ENCODE assay signal across 8 cellular contexts in the genomic region with DNA sequence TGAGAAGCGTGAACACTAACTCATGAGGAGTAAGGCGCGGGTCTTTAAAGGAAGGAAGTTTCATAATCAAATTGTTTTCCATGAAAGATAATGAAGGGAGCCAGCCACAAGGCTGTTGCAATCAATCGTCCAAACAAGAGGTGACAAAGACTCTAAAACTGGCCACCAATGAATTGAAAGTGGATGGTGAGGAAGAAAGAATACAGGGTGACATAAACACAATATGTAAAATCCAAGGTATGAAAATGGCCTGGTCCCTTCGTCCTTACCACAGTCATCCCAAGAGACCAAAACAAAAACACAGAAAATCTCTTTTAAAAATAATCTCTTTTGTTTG. TPM values are rescaled to one million over a fixed set of nuclear protein-coding genes. Genes with fewer than 3 reads are reported as not detected.
A peak's percentile ranks its signal among the peaks of the same experiment; 100 is the strongest.
DNase-seq lines count a peak whose midpoint lies in the region; ATAC-seq and TF ChIP-seq lines count a peak whose summit lies in the region.

No MANE protein-coding gene starts in this region.

- H3K27ac Mint-ChIP-seq in stimulated activated naive CD8-positive, alpha-beta T cell treated with anti-CD3 and anti-CD28 coated beads, Interleukin-15, Interleukin-2, amounts not matched to agents 100 ng/mL and 50 ng/mL, for 24 hours, result peak overlapping the region; percentile 18
- H3K27ac Mint-ChIP-seq in stimulated activated naive CD8-positive, alpha-beta T cell treated with anti-CD3 and anti-CD28 coated beads, Interleukin-15, amount 100 ng/mL, for 72 hours, result no peak overlapping the region

- H3K9me3 ChIP-seq in OCI-LY7 (ENCODE audit: low read length) (no peaks in the 10 kb centered on the region; the same call in 1 of the 2 replicates), upper lobe of right lung (no peaks in the 10 kb centered on the region)

- H3K9me2 ChIP-seq in OCI-LY7 (ENCODE audit: insufficient read depth, low read length), result no peaks in the 10 kb centered on the region

- H3K4me3 ChIP-seq in OCI-LY7 (ENCODE audit: low read depth, low read length, poor library complexity, severe bottlenecking) (peak overlapping the region; percentile 57), upper lobe of right lung (no peak overlapping the region)

- no peak overlapping the region for H3K4me3 Mint-ChIP-seq in stimulated activated naive CD8-positive, alpha-beta T cell treated with anti-CD3 and anti-CD28 coated beads, Interleukin-15, Interleukin-2, amounts not matched to agents 100 ng/mL and 50 ng/mL, for 24 hours
- no peak overlapping the region for H3K4me3 Mint-ChIP-seq in stimulated activated naive CD8-positive, alpha-beta T cell treated with anti-CD3 and anti-CD28 coated beads, Interleukin-15, amount 100 ng/mL, for 72 hours

- no peaks in the 10 kb centered on the region for H3K27me3 ChIP-seq in upper lobe of right lung

- H3K4me2 ChIP-seq in OCI-LY7 (ENCODE audit: low read length), result peak overlapping the region; percentile 81

- TF ChIP-seq CTCF in OCI-LY7 (conservative IDR thresholded peaks at IDR 0.05; ENCODE audit: low read length) (no peak), upper lobe of right lung (IDR thresholded peaks at IDR 0.05) (no peak)

- no peak for ATAC-seq in stimulated activated naive CD8-positive, alpha-beta T cell treated with anti-CD3 and anti-CD28 coated beads, Interleukin-15, amount 100 ng/mL, for 72 hours
- ATAC-seq in HG02981 (IDR thresholded peaks at IDR 0.05; ENCODE audit: unreplicated experiment) (peak; percentile 70), upper lobe of right lung (peak; percentile 47), HG02938 (IDR thresholded peaks at IDR 0.05; ENCODE audit: unreplicated experiment) (no peak)

- no peaks in the 10 kb centered on the region for H3K9me3 Mint-ChIP-seq in stimulated activated naive CD8-positive, alpha-beta T cell treated with anti-CD3 and anti-CD28 coated beads, Interleukin-15, Interleukin-2, amounts not matched to agents 100 ng/mL and 50 ng/mL, for 24 hours
- H3K9me3 Mint-ChIP-seq in stimulated activated naive CD8-positive, alpha-beta T cell treated with anti-CD3 and anti-CD28 coated beads, Interleukin-15, amount 100 ng/mL, for 72 hours, result no peaks in the 10 kb centered on the region

- peaks cover 88% of the 10 kb centered on the region for H3K4me1 ChIP-seq in OCI-LY7 (ENCODE audit: insufficient read depth, low read length, poor library complexity, severe bottlenecking)
- no peaks in the 10 kb centered on the region for H3K4me1 ChIP-seq in upper lobe of right lung

- H3K36me3 ChIP-seq in OCI-LY7 (ENCODE audit: insufficient read depth, low read length) (peaks cover 14% of the 10 kb centered on the region), upper lobe of right lung (no peaks in the 10 kb centered on the region)

- DNase-seq in stimulated activated naive CD8-positive, alpha-beta T cell treated with anti-CD3 and anti-CD28 coated beads, Interleukin-15, amount 100 ng/mL, for 72 hours, result no peak
- DNase-seq in OCI-LY7 (ENCODE audit: low spot score) (peak; percentile 39), upper lobe of right lung (no peak), NCI-H748 treated with DMSO at 0.1 percent for 48 hours (lab: John Stamatoyannopoulos, UW) (no peak)
- DNase-seq in stimulated activated CD4-positive, alpha-beta T cell treated with anti-CD3 and anti-CD28 coated beads, Interleukin-4, amount 100 ng/mL, for 1 hour, result no peak

- CTCF ChIA-PET in OCI-LY7 (lab: Charles Lee; ENCODE audit: unreplicated experiment), result no interaction called here

- no peaks in the 10 kb centered on the region for H4K20me1 ChIP-seq in OCI-LY7 (ENCODE audit: insufficient read depth, low read length)

- no TSS peak for BruUV-seq in OCI-LY7 (replicated peaks; lab: Mats Ljungman, UMichigan)

- H3K27ac ChIP-seq in OCI-LY7 (ENCODE audit: low read depth, low read length, poor library complexity, severe bottlenecking) (peak overlapping the region; percentile 72), upper lobe of right lung (no peak overlapping the region)

- H3K27me3 Mint-ChIP-seq in stimulated activated naive CD8-positive, alpha-beta T cell treated with anti-CD3 and anti-CD28 coated beads, Interleukin-15, Interleukin-2, amounts not matched to agents 100 ng/mL and 50 ng/mL, for 24 hours, result no peaks in the 10 kb centered on the region
- H3K27me3 Mint-ChIP-seq in stimulated activated naive CD8-positive, alpha-beta T cell treated with anti-CD3 and anti-CD28 coated beads, Interleukin-15, amount 100 ng/mL, for 72 hours, result peaks cover 7% of the 10 kb centered on the region

- POLR2A ChIA-PET in OCI-LY7 (lab: Charles Lee), result interaction anchor here (2.8 to 8.0 kb wide), 3 partner anchors 9 to 12 kb away, joined by 13 to 117 read pairs (median 48); partner anchors contain the start of gene CD86

- H3K4me1 Mint-ChIP-seq in stimulated activated naive CD8-positive, alpha-beta T cell treated with anti-CD3 and anti-CD28 coated beads, Interleukin-15, Interleukin-2, amounts not matched to agents 100 ng/mL and 50 ng/mL, for 24 hours (ENCODE audit: low read depth), result peaks cover 18% of the 10 kb centered on the region
- H3K4me1 Mint-ChIP-seq in stimulated activated naive CD8-positive, alpha-beta T cell treated with anti-CD3 and anti-CD28 coated beads, Interleukin-15, amount 100 ng/mL, for 72 hours, result no peaks in the 10 kb centered on the region

- intact Hi-C loops in OCI-LY7 (cut with micrococcal nuclease; ENCODE audit: unreplicated experiment) (no loop called here), upper lobe of right lung (cut with DNase I) (no loop called here)

- H2AFZ ChIP-seq in OCI-LY7 (ENCODE audit: low read length), result peak overlapping the region; percentile 36; the same call in 1 of the 2 replicates

- peaks cover 83% of the 10 kb centered on the region; the same call in 1 of the 2 replicates for H3K79me2 ChIP-seq in OCI-LY7 (ENCODE audit: insufficient read depth, low read depth, low read length)

- H3K36me3 Mint-ChIP-seq in stimulated activated naive CD8-positive, alpha-beta T cell treated with anti-CD3 and anti-CD28 coated beads, Interleukin-15, Interleukin-2, amounts not matched to agents 100 ng/mL and 50 ng/mL, for 24 hours (ENCODE audit: low read depth), result no peaks in the 10 kb centered on the region

RNA-seq across cellular contexts. Expression of gene CD86, which starts 12.0 kb away (rescaled TPM):
- 10.8 and 13.5 TPM in 2 replicates for total RNA-seq in OCI-LY7 (2014; rRNA removed; shearing (Covaris generic))
- 18.9 and 22.2 TPM in 2 replicates for total RNA-seq in OCI-LY7 (2022)
- total RNA-seq in upper lobe of right lung, result 27.4 TPM

RNA-seq across cellular contexts. Expression of gene ILDR1, which starts 45.1 kb away (rescaled TPM):
- 1.1 and 2.4 TPM in 2 replicates for total RNA-seq in OCI-LY7 (2014; rRNA removed; shearing (Covaris generic))
- total RNA-seq in OCI-LY7 (2022) (2.5 and 2.6 TPM in 2 replicates), upper lobe of right lung (6.9 TPM)

Comparison
In these comparisons a context has a peak if more than half of its experiments do, and no peak if none do; other contexts are left out.
1. ATAC-seq: peak in HG02981 (single experiment) and upper lobe of right lung (single experiment); none in stimulated activated naive CD8-positive, alpha-beta T cell treated with anti-CD3 and anti-CD28 coated beads, Interleukin-15, amount 100 ng/mL, for 72 hours (single experiment) and HG02938 (single experiment).